Comparison of ENCODE assay signal across 8 cellular contexts in the genomic region with DNA sequence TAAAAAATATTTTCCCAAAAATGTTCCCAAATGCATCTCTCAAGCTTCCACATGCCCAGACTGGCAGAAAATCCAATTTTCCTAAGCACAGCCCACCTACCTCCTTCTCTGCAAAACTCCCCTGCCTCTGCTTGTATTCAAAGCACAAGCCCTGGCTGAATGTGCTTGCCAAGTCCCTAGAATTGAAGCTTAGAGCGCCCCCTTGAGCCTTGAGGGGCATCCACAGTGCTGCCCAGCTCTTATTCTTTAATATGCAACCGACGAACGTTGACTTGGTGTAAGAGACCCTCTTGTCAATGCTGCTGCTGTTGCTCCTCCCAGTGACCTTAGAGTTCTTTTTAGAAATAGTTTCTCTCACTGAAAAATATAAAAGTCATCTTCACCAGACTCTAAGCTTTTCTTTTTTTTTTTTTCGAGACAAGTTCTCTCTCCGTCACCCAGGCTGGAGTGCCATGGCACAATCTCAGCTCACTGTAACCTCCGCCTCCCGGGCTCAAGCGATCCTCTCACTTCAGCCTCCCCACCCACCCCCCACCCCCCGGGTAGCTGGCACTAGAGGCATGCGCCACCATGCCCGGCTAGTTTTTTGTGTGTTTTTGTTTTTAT.
DNase-seq lines count a peak whose midpoint lies in the region; ATAC-seq and TF ChIP-seq lines count a peak whose summit lies in the region.

No MANE protein-coding gene starts in this region.

- H3K4me1 ChIP-seq in left lung, result no peaks in the 10 kb centered on the region

- POLR2A ChIA-PET in CD4-positive, alpha-beta T cell (lab: Charles Lee), result interaction anchor here (0.7 kb wide), 2 partner anchors 117 to 731 kb away, joined by 3 read pairs; partner anchors contain the start of gene NAT10
- POLR2A ChIA-PET in HEK293T (lab: Yijun Ruan, JAX), result interaction anchor here (0.8 to 1.0 kb wide), 2 partner anchors 63 to 181 kb away, joined by 3 read pairs; no protein-coding TSS in a partner anchor

- no peak overlapping the region for H3K4me3 Mint-ChIP-seq in CD4-positive, alpha-beta T cell

- peak; percentile 86 for ATAC-seq in CD4-positive, alpha-beta T cell (ENCODE audit: poor library complexity)
- peak; percentile 97 for ATAC-seq in left lung
- no peak for ATAC-seq in HG02571 (IDR thresholded peaks at IDR 0.05; ENCODE audit: unreplicated experiment)

- TF ChIP-seq CTCF in CD4-positive, alpha-beta T cell (IDR thresholded peaks at IDR 0.05), result peak; percentile 64
- TF ChIP-seq CTCF in choroid plexus epithelial cell (conservative IDR thresholded peaks at IDR 0.05; ENCODE audit: low read depth, low read length), result peak; percentile 91
- TF ChIP-seq CTCF in left lung (IDR thresholded peaks at IDR 0.05), result peak; percentile 80 to 86

- H3K4me3 ChIP-seq in choroid plexus epithelial cell (ENCODE audit: low read depth, low read length) (no peak overlapping the region), left lung (no peak overlapping the region)

- H3K9me3 ChIP-seq in CD4-positive, alpha-beta T cell (ENCODE audit: control insufficient read depth, low read length), result no peaks in the 10 kb centered on the region
- no peaks in the 10 kb centered on the region for H3K9me3 ChIP-seq in left lung

- no peaks in the 10 kb centered on the region for H3K36me3 Mint-ChIP-seq in CD4-positive, alpha-beta T cell (ENCODE audit: low read depth)

- no peaks in the 10 kb centered on the region for H3K9me3 Mint-ChIP-seq in CD4-positive, alpha-beta T cell

- intact Hi-C loops in CD4-positive, alpha-beta T cell (cut with DNase I, micrococcal nuclease), result loop anchor here (1.0 to 5.0 kb wide), 2 partner anchors 130 to 181 kb away; no protein-coding TSS in a partner anchor
- intact Hi-C loops in left lung (cut with DNase I), result no loop called here

- peak; percentile 49 to 66 (median 58) for DNase-seq in CD4-positive, alpha-beta T cell
- peak; percentile 71 for DNase-seq in HEK293T (ENCODE audit: extremely low spot score)
- peak; percentile 71 for DNase-seq in NCI-H460 (ENCODE audit: extremely low read depth, low read depth)
- DNase-seq in activated CD4-positive, alpha-beta T cell treated with anti-CD3 and anti-CD28 coated beads for 4 hours, result peak; percentile 73 to 79
- peak; percentile 93 for DNase-seq in choroid plexus epithelial cell (ENCODE audit: low read depth)
- DNase-seq in left lung, result peak in 1 of 2 donors; percentile 71
- DNase-seq in stimulated activated CD4-positive, alpha-beta T cell treated with anti-CD3 and anti-CD28 coated beads, Interleukin-4, amount 100 ng/mL, for 4 hours, result peak; percentile 58 to 64

- CTCF ChIA-PET in CD4-positive, alpha-beta T cell (lab: Charles Lee), result interaction anchor here (0.6 to 1.7 kb wide), 14 partner anchors 9 to 1777 kb away, joined by 3 to 10 read pairs (median 3); no protein-coding TSS in a partner anchor
- CTCF ChIA-PET in HEK293T (lab: Yijun Ruan, JAX), result interaction anchor here (0.6 to 2.6 kb wide), 17 partner anchors 9 to 646 kb away, joined by 3 to 28 read pairs (median 5); no protein-coding TSS in a partner anchor

- no peaks in the 10 kb centered on the region for H3K27me3 ChIP-seq in CD4-positive, alpha-beta T cell (ENCODE audit: control insufficient read depth, insufficient read depth, low read length)
- H3K27me3 ChIP-seq in left lung, result no peaks in the 10 kb centered on the region

- no peaks in the 10 kb centered on the region for H3K36me3 ChIP-seq in left lung

- peaks cover 6% of the 10 kb centered on the region for H3K4me1 Mint-ChIP-seq in CD4-positive, alpha-beta T cell (ENCODE audit: low read depth)

- no peak overlapping the region for H3K27ac Mint-ChIP-seq in CD4-positive, alpha-beta T cell

- H3K27ac ChIP-seq in CD4-positive, alpha-beta T cell (ENCODE audit: low read depth, low read length), result no peak overlapping the region
- no peak overlapping the region for H3K27ac ChIP-seq in left lung

- peaks cover 9% of the 10 kb centered on the region for H3K27me3 Mint-ChIP-seq in CD4-positive, alpha-beta T cell

TF ChIP-seq in HEK293T, 16 proteins besides CTCF, POLR2A, EP300 and RAD21:
- TF ChIP-seq L3MBTL2 (conservative IDR thresholded peaks at IDR 0.05) (no peak), ZNF384 (IDR thresholded peaks at IDR 0.05) (no peak), BHLHE40 (IDR thresholded peaks at IDR 0.05; ENCODE audit: borderline replicate concordance) (no peak), FOXM1 (IDR thresholded peaks at IDR 0.05; ENCODE audit: borderline replicate concordance) (no peak), PKNOX1 (IDR thresholded peaks at IDR 0.05) (no peak)

Comparison
In these comparisons a context has a peak if more than half of its experiments do, and no peak if none do; other contexts are left out.
1. intact Hi-C loops: an anchor here in CD4-positive, alpha-beta T cell (1.0 to 5.0 kb wide); none called in left lung.